Comparison of ENCODE assay signal across 8 cellular contexts in the genomic region with DNA sequence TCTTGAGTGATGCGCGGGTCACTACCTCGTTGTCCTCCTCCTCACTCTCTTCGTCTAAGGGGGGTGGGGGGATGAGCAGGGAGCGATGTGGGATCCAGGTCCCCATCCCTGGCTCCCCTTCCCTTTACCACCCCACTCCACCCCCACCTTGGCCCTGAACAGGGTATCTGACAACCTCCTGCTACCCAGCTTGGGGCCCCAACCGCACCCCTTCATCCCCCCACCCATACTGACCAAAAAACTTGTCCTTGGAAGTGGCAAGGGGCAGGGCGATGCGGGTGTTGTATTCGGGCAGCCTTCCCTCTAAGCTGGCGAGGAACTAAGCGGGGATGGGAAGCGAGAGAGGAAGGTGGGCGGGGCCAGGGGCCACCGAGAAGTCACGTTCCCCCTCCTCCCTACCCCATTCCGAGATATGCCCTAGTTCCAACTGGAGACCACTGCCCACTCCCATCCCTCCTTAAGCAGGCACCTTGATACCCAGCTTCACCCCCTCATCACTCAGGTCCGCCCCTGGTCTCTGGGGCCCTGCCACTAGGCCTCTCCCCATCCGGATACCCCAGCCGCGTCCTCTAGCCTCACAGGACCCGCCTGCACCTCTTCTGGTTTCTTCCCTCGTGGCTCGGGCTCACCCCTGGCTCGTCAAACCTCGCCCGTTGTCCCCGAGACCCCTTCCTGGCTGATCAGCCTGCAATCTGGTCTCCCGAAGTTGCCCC. TPM values are rescaled to one million over a fixed set of nuclear protein-coding genes. Genes with fewer than 3 reads are reported as not detected.
A peak's percentile ranks its signal among the peaks of the same experiment; 100 is the strongest.
DNase-seq lines count a peak whose midpoint lies in the region; TF ChIP-seq lines count a peak whose summit lies in the region.
"Had no signal": no experiment of that assay in that cellular context is flagged by ENCODE, and none has a peak within 500 bp of the region (broad histone marks: within the 10 kb centered on the region; RNA-seq: fewer than 3 reads in every experiment).

No MANE protein-coding gene starts in this region.

- H3K4me1 Mint-ChIP-seq in activated naive CD4-positive, alpha-beta T cell treated with anti-CD3 and anti-CD28 coated beads for 36 hours (ENCODE audit: low read depth): peaks cover 41% of the 10 kb centered on the region

- intact Hi-C loops in activated naive CD4-positive, alpha-beta T cell treated with anti-CD3 and anti-CD28 coated beads for 36 hours (cut with micrococcal nuclease): no loop called here
- intact Hi-C loops in uterus (cut with DNase I; ENCODE audit: low total_unique reads): no loop called here

- H3K27me3 Mint-ChIP-seq in activated naive CD4-positive, alpha-beta T cell treated with anti-CD3 and anti-CD28 coated beads for 36 hours (ENCODE audit: low read depth): peaks cover 60% of the 10 kb centered on the region

- TF ChIP-seq POLR2A in uterus (IDR thresholded peaks at IDR 0.05): no peak

- peak overlapping the region; percentile 50 to 53 for H3K27ac ChIP-seq in uterus

- H3K9me3 ChIP-seq in iPS-18c (ENCODE audit: control insufficient read depth, insufficient read depth, low read length): peaks cover 4% of the 10 kb centered on the region
- H3K9me3 ChIP-seq in uterus: no peaks in the 10 kb centered on the region

- no peaks in the 10 kb centered on the region for H3K36me3 Mint-ChIP-seq in activated naive CD4-positive, alpha-beta T cell treated with anti-CD3 and anti-CD28 coated beads for 36 hours (ENCODE audit: low read depth)

- CTCF ChIA-PET in activated naive CD4-positive, alpha-beta T cell treated with anti-CD3 and anti-CD28 coated beads for 36 hours (lab: Charles Lee): interaction anchor here (1.1 to 1.7 kb wide), 5 partner anchors 14 to 127 kb away, joined by 3 to 12 read pairs (median 5); no protein-coding TSS in a partner anchor

- in situ Hi-C loops in KBM-7 (cut with MboI; ENCODE audit: low pct_unique_long_range_greater_than_20kb, low sequenced_read_pairs): no loop called here

- peaks cover 0 to 17% of the 10 kb centered on the region in 2 donors for H3K4me1 ChIP-seq in uterus

- peak overlapping the region; percentile 65 for H3K4me3 Mint-ChIP-seq in activated naive CD4-positive, alpha-beta T cell treated with anti-CD3 and anti-CD28 coated beads for 36 hours

- no peaks in the 10 kb centered on the region for H3K9me3 Mint-ChIP-seq in activated naive CD4-positive, alpha-beta T cell treated with anti-CD3 and anti-CD28 coated beads for 36 hours

- DNase-seq in activated naive CD4-positive, alpha-beta T cell treated with anti-CD3 and anti-CD28 coated beads for 36 hours: no peak
- no peak for DNase-seq in activated naive CD4-positive, alpha-beta T cell treated with anti-CD3 and anti-CD28 coated beads, Interleukin-2, amount 50 U/mL, for 16 hours
- DNase-seq in uterus (no peak), KBM-7 (no peak), NCI-H1694 (lab: John Stamatoyannopoulos, UW) (no peak)
- DNase-seq: NCI-H1048 had no signal

- TF ChIP-seq CTCF in uterus (IDR thresholded peaks at IDR 0.05): no peak

- H3K4me3 ChIP-seq in iPS-18c (ENCODE audit: insufficient read depth, low read depth, low read length) (peak overlapping the region; percentile 46), uterus (peak overlapping the region; percentile 6 to 8)

- no peaks in the 10 kb centered on the region for H3K36me3 ChIP-seq in uterus

- H3K27ac Mint-ChIP-seq in activated naive CD4-positive, alpha-beta T cell treated with anti-CD3 and anti-CD28 coated beads for 36 hours: no peak overlapping the region

- H3K27me3 ChIP-seq in uterus: peaks cover 14 to 17% of the 10 kb centered on the region in 2 donors

RNA-seq across cellular contexts. Expression of gene RGL3, which starts 1.9 kb away (rescaled TPM):
- total RNA-seq in activated naive CD4-positive, alpha-beta T cell treated with anti-CD3 and anti-CD28 coated beads for 36 hours: not detected
- 10 to 100 TPM in 3 of 4 donors, 1 to 10 TPM in 1; 1.0 to 19.0 (median 13.2) TPM for total RNA-seq in uterus
- total RNA-seq: G401 had no signal

RNA-seq across cellular contexts. Expression of gene ODAD3, which starts 13.9 kb away (rescaled TPM):
- total RNA-seq in activated naive CD4-positive, alpha-beta T cell treated with anti-CD3 and anti-CD28 coated beads for 36 hours: under 1 TPM; 0.15 to 0.19 TPM
- 1 to 10 TPM in 1 of 4 donors, under 1 TPM in 1, not detected in 2; 0.48 to 4.4 TPM for total RNA-seq in uterus

RNA-seq across cellular contexts. Expression of gene PRKCSH, which starts 14.4 kb away (rescaled TPM):
- 100 to 1,000 TPM; 234 to 237 TPM for total RNA-seq in activated naive CD4-positive, alpha-beta T cell treated with anti-CD3 and anti-CD28 coated beads for 36 hours
- 100 to 1,000 TPM in 3 of 4 donors, 10 to 100 TPM in 1; 65.3 to 228 (median 155) TPM for total RNA-seq in uterus

RNA-seq across cellular contexts. Expression of gene EPOR, which starts 36.9 kb away (rescaled TPM):
- 1 to 10 TPM; 3.9 to 4.3 TPM for total RNA-seq in activated naive CD4-positive, alpha-beta T cell treated with anti-CD3 and anti-CD28 coated beads for 36 hours
- total RNA-seq in uterus: 1 to 10 TPM; 1.8 to 5.9 (median 4.1) TPM

RNA-seq across cellular contexts. Expression of gene SWSAP1, which starts 46.6 kb away (rescaled TPM):
- total RNA-seq in activated naive CD4-positive, alpha-beta T cell treated with anti-CD3 and anti-CD28 coated beads for 36 hours: 1 to 10 TPM; 1.1 to 2.1 TPM
- total RNA-seq in uterus: 1 to 10 TPM in 1 of 4 donors, under 1 TPM in 3; 0.48 to 3.5 (median 0.68) TPM
